19 cellular contexts compared by ENCODE assay signal in genomic region chr2:128596453-128597430, GRCh38.
"Had no signal": no experiment of that assay in that cellular context is flagged by ENCODE, and none has a peak within 500 bp of the region (broad histone marks: within the 10 kb centered on the region; RNA-seq: fewer than 3 reads in every experiment).

No MANE protein-coding gene starts in this region.

- H3K4me2 ChIP-seq: neural progenitor cell had no signal

- H3K79me2 ChIP-seq: parathyroid adenoma had no signal

- H3K36me3 ChIP-seq: neural progenitor cell, SJSA1, suprapubic skin had no signal

- H3K4me3 Mint-ChIP-seq: activated B cell treated with CpG ODN at 0.5 μM for 24 hours; brain; neural progenitor cell; stimulated activated naive B cell treated with anti-CD40 and anti-IgM and Interleukin-4, amounts not matched to agents 10 μg/mL and 1 μg/mL and 100 μg/mL, for 72 hours; T-helper 2 cell treated with Interferon-gamma antibody and Interleukin-4, amounts not matched to agents 5 μg/mL and 100 μg/mL, for 36 hours; type B pancreatic cell had no signal

- H3K27ac Mint-ChIP-seq: activated B cell treated with CpG ODN at 0.5 μM for 24 hours; activated naive CD4-positive, alpha-beta T cell treated with anti-CD3 and anti-CD28 coated beads, Interleukin-2, amount 50 U/mL, for 72 hours; brain; stimulated activated naive B cell treated with anti-CD40 and anti-IgM and Interleukin-4, amounts not matched to agents 10 μg/mL and 1 μg/mL and 100 μg/mL, for 72 hours; T-helper 2 cell treated with Interferon-gamma antibody and Interleukin-4, amounts not matched to agents 5 μg/mL and 100 μg/mL, for 36 hours; type B pancreatic cell had no signal

- H3K9me3 ChIP-seq: SJSA1, suprapubic skin had no signal

- H3K4me1 Mint-ChIP-seq: activated B cell treated with CpG ODN at 0.5 μM for 24 hours; stimulated activated naive B cell treated with anti-CD40 and anti-IgM and Interleukin-4, amounts not matched to agents 10 μg/mL and 1 μg/mL and 100 μg/mL, for 72 hours had no signal

- H3K4me3 ChIP-seq: lung, neural progenitor cell, SJSA1, suprapubic skin had no signal

- H2AFZ ChIP-seq: neural progenitor cell, parathyroid adenoma had no signal

- H3K27ac ChIP-seq: foreskin keratinocyte, neural progenitor cell, parathyroid adenoma, SJSA1, suprapubic skin had no signal

- H3K9me3 Mint-ChIP-seq: activated B cell treated with CpG ODN at 0.5 μM for 24 hours; activated naive CD4-positive, alpha-beta T cell treated with anti-CD3 and anti-CD28 coated beads, Interleukin-2, amount 50 U/mL, for 72 hours; brain; neural progenitor cell; stimulated activated naive B cell treated with anti-CD40 and anti-IgM and Interleukin-4, amounts not matched to agents 10 μg/mL and 1 μg/mL and 100 μg/mL, for 72 hours; T-helper 2 cell treated with Interferon-gamma antibody and Interleukin-4, amounts not matched to agents 5 μg/mL and 100 μg/mL, for 36 hours; type B pancreatic cell had no signal

- H3K27me3 Mint-ChIP-seq: brain had no signal

- ATAC-seq: activated naive CD4-positive, alpha-beta T cell treated with anti-CD3 and anti-CD28 coated beads, Interleukin-2, amount 50 U/mL, for 72 hours; foreskin keratinocyte had no signal

- H3K27me3 ChIP-seq: foreskin keratinocyte, neural progenitor cell, SJSA1, suprapubic skin had no signal

- H3K4me1 ChIP-seq: foreskin keratinocyte, SJSA1 had no signal

- H3K9ac ChIP-seq: neural progenitor cell, parathyroid adenoma had no signal

- DNase-seq: activated B cell treated with CpG ODN at 0.5 μM for 24 hours; activated CD4-positive, alpha-beta T cell treated with anti-CD3 and anti-CD28 coated beads for 48 hours; activated gamma-delta T cell; activated T-cell treated with anti-CD3 and anti-CD28 coated beads, Interleukin-2, amount 50 U/mL, for 48 hours; effector memory CD4-positive, alpha-beta T cell; foreskin keratinocyte; midbrain; stimulated activated CD4-positive, alpha-beta T cell treated with anti-CD3 and anti-CD28 coated beads, Interleukin-2, amount 100 ng/mL, for 48 hours; stimulated activated naive B cell treated with anti-CD40 and anti-IgM and Interleukin-4, amounts not matched to agents 10 μg/mL and 1 μg/mL and 100 μg/mL, for 72 hours; SW 1271 had no signal

- H3K36me3 Mint-ChIP-seq: activated naive CD4-positive, alpha-beta T cell treated with anti-CD3 and anti-CD28 coated beads, Interleukin-2, amount 50 U/mL, for 72 hours; brain; neural progenitor cell; stimulated activated naive B cell treated with anti-CD40 and anti-IgM and Interleukin-4, amounts not matched to agents 10 μg/mL and 1 μg/mL and 100 μg/mL, for 72 hours; type B pancreatic cell had no signal
